1 cellular context compared by ENCODE assay signal in the genomic region with DNA sequence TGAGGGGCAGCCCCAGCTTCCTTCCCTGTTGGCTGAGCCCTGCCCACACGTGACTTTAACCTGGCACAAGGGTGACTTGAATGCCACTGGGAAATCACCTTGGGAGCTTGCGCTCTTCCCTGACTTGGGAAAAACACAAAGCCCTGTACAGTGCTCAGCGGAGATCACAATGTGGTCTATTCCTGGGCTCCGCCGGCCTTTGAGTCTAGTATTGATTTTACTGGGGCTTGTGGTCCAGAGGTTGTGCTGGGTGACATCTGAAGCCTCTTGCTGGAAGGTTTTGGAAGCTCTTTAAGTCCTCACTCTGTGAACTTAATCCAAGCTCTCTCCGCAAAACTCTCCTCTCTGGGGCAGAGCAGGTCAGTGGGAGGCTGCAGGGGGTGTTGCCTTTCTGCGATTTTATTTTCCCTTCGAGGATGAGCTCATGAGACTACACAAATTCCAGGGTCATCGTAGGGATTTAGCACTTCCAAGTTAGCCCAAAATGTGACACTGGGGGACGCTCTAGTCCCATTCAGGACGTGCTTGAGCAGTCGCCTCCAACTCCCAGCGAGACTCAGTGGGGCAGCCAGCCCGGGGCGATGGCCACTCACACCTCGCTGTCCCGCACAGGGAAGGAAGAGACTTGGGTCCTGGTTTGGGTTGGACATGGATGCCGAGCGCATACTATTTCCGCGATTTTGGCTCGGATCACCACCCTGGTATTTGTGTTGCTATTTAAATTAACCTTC.
TF ChIP-seq lines count a peak whose summit lies in the region.

No MANE protein-coding gene starts in this region.

TF ChIP-seq in H1, 55 proteins besides CTCF, POLR2A, EP300 and RAD21 (continued from another document):
- TF ChIP-seq, protein P1, sequence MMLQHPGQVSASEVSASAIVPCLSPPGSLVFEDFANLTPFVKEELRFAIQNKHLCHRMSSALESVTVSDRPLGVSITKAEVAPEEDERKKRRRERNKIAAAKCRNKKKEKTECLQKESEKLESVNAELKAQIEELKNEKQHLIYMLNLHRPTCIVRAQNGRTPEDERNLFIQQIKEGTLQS (IDR thresholded peaks at IDR 0.05; ENCODE audit: insufficient read depth, low read depth, low read length) = no peak
- TF ChIP-seq CBX8 (IDR thresholded peaks at IDR 0.05; ENCODE audit: borderline replicate concordance, low read depth, low read length) = no peak
- TF ChIP-seq SUZ12 (IDR thresholded peaks at IDR 0.05; ENCODE audit: low read length) = no peak
- no peak for TF ChIP-seq POU5F1 (IDR thresholded peaks at IDR 0.05; ENCODE audit: low read depth, low read length)
- no peak for TF ChIP-seq BCL11A (IDR thresholded peaks at IDR 0.05; ENCODE audit: low read depth in 2 of 2, low read length in 2 of 2)
